19 cellular contexts compared by ENCODE assay signal in the genomic region with DNA sequence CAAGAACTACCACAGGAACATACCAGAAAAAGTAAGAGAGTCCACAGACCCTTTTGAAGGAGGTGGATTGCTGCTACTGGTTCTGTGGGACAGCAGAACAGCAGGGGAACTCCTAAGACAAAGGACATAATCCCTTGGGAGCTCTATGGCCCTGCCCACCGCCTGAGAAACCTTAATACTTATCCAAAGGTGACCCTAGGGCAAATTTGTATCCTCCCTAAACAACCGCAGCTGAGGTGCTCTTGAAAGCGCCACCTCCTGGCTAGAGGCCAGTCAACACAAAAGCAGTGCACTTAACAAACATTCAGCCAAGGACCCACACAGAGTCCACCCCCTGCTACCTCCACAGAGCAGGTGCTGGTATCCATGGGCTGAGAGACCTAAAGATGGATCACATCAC.
DNase-seq lines count a peak whose midpoint lies in the region; ATAC-seq and TF ChIP-seq lines count a peak whose summit lies in the region.
"Had no signal": no experiment of that assay in that cellular context is flagged by ENCODE, and none has a peak within 500 bp of the region (broad histone marks: within the 10 kb centered on the region; RNA-seq: fewer than 3 reads in every experiment).

No MANE protein-coding gene starts in this region.

- DNase-seq in NCI-H82 (lab: John Stamatoyannopoulos, UW) (peak; percentile 43), NCI-H82 treated with DMSO at 0.1 percent for 48 hours (lab: John Stamatoyannopoulos, UW; ENCODE audit: unreplicated experiment) (no peak), NT2/D1 (ENCODE audit: low read depth, low spot score) (peak; percentile 5), gastrocnemius medialis (no peak), NCI-H1105 (lab: John Stamatoyannopoulos, UW) (no peak)
- no peak for DNase-seq in T-helper 2 cell treated with Interferon-gamma antibody and Interleukin-4, amounts not matched to agents 5 μg/mL and 100 μg/mL, for 36 hours (ENCODE audit: low spot score)
- DNase-seq: activated CD4-positive, CD25-positive, alpha-beta regulatory T cell; activated CD8-positive, alpha-beta memory T cell treated with anti-CD3 and anti-CD28 coated beads, Interleukin-2, amount 50 U/mL, for 4 hours; CD8-positive, alpha-beta memory T cell; foreskin melanocyte; natural killer cell; spleen; stimulated activated naive B cell treated with anti-CD40 and anti-IgM and Interleukin-4, amounts not matched to agents 10 μg/mL and 1 μg/mL and 100 μg/mL, for 72 hours; trophoblast cell had no signal

- no peaks in the 10 kb centered on the region for H3K36me3 Mint-ChIP-seq in T-helper 2 cell treated with Interferon-gamma antibody and Interleukin-4, amounts not matched to agents 5 μg/mL and 100 μg/mL, for 36 hours (ENCODE audit: low read depth)
- H3K36me3 Mint-ChIP-seq: CD8-positive, alpha-beta memory T cell; natural killer cell; stimulated activated naive B cell treated with anti-CD40 and anti-IgM and Interleukin-4, amounts not matched to agents 10 μg/mL and 1 μg/mL and 100 μg/mL, for 72 hours had no signal

- no peak for TF ChIP-seq CTCF in gastrocnemius medialis (IDR thresholded peaks at IDR 0.05 in 4 of 5, conservative IDR thresholded peaks at IDR 0.05 in 1 of 5)

- no peaks in the 10 kb centered on the region for H3K4me1 ChIP-seq in NT2/D1 (ENCODE audit: insufficient read depth, insufficient read length)
- H3K4me1 ChIP-seq in gastrocnemius medialis: no peaks in the 10 kb centered on the region
- H3K4me1 ChIP-seq: ascending aorta, prostate gland, spleen had no signal

- no peaks in the 10 kb centered on the region for H3K27me3 ChIP-seq in NT2/D1 (ENCODE audit: insufficient read depth, insufficient read length)
- no peaks in the 10 kb centered on the region for H3K27me3 ChIP-seq in gastrocnemius medialis
- H3K27me3 ChIP-seq: ascending aorta, spleen had no signal

- in situ Hi-C loops in gastrocnemius medialis (cut with MboI; ENCODE audit: low sequenced_read_pairs in 4 of 4): no loop called here

- peaks cover 15% of the 10 kb centered on the region for H3K9me3 Mint-ChIP-seq in T-helper 2 cell treated with Interferon-gamma antibody and Interleukin-4, amounts not matched to agents 5 μg/mL and 100 μg/mL, for 36 hours

- TF ChIP-seq POLR2A in gastrocnemius medialis (IDR thresholded peaks at IDR 0.05): no peak

- intact Hi-C loops in gastrocnemius medialis (cut with DNase I; ENCODE audit: low total_unique reads): no loop called here

- ATAC-seq in HG02885 (IDR thresholded peaks at IDR 0.05; ENCODE audit: poor library complexity, unreplicated experiment) (peak; percentile 50), GM18858 (IDR thresholded peaks at IDR 0.05; ENCODE audit: unreplicated experiment) (no peak), gastrocnemius medialis (no peak)
- ATAC-seq: natural killer cell; stimulated activated naive B cell treated with anti-CD40 and anti-IgM and Interleukin-4, amounts not matched to agents 10 μg/mL and 1 μg/mL and 100 μg/mL, for 72 hours had no signal

- H3K27me3 Mint-ChIP-seq in T-helper 2 cell treated with Interferon-gamma antibody and Interleukin-4, amounts not matched to agents 5 μg/mL and 100 μg/mL, for 36 hours (ENCODE audit: low read depth): no peaks in the 10 kb centered on the region
- H3K27me3 Mint-ChIP-seq: CD8-positive, alpha-beta memory T cell; stimulated activated naive B cell treated with anti-CD40 and anti-IgM and Interleukin-4, amounts not matched to agents 10 μg/mL and 1 μg/mL and 100 μg/mL, for 72 hours had no signal

- no peak overlapping the region for H3K4me3 Mint-ChIP-seq in T-helper 2 cell treated with Interferon-gamma antibody and Interleukin-4, amounts not matched to agents 5 μg/mL and 100 μg/mL, for 36 hours
- H3K4me3 Mint-ChIP-seq: CD8-positive, alpha-beta memory T cell; natural killer cell; stimulated activated naive B cell treated with anti-CD40 and anti-IgM and Interleukin-4, amounts not matched to agents 10 μg/mL and 1 μg/mL and 100 μg/mL, for 72 hours had no signal

- no peak overlapping the region for H3K9ac ChIP-seq in NT2/D1 (ENCODE audit: insufficient read length, low read depth)

- no peaks in the 10 kb centered on the region for H3K36me3 ChIP-seq in NT2/D1 (ENCODE audit: insufficient read depth, insufficient read length, low read length)
- H3K36me3 ChIP-seq in gastrocnemius medialis: no peaks in the 10 kb centered on the region
- H3K36me3 ChIP-seq: ascending aorta, prostate gland, spleen had no signal

- no peak overlapping the region for H3K4me3 ChIP-seq in NT2/D1 (ENCODE audit: insufficient read length, low read depth)
- H3K4me3 ChIP-seq in gastrocnemius medialis: no peak overlapping the region
- H3K4me3 ChIP-seq: ascending aorta, lung, prostate gland, spleen had no signal

- H3K9me3 ChIP-seq in NT2/D1 (ENCODE audit: insufficient read depth, low read length): no peaks in the 10 kb centered on the region
- no peaks in the 10 kb centered on the region for H3K9me3 ChIP-seq in gastrocnemius medialis
- H3K9me3 ChIP-seq: ascending aorta, prostate gland had no signal

- no peaks in the 10 kb centered on the region for H3K4me1 Mint-ChIP-seq in T-helper 2 cell treated with Interferon-gamma antibody and Interleukin-4, amounts not matched to agents 5 μg/mL and 100 μg/mL, for 36 hours (ENCODE audit: low read depth)
- H3K4me1 Mint-ChIP-seq: CD8-positive, alpha-beta memory T cell; natural killer cell; stimulated activated naive B cell treated with anti-CD40 and anti-IgM and Interleukin-4, amounts not matched to agents 10 μg/mL and 1 μg/mL and 100 μg/mL, for 72 hours had no signal

- no peak overlapping the region for H3K27ac Mint-ChIP-seq in T-helper 2 cell treated with Interferon-gamma antibody and Interleukin-4, amounts not matched to agents 5 μg/mL and 100 μg/mL, for 36 hours
- H3K27ac Mint-ChIP-seq: CD8-positive, alpha-beta memory T cell; natural killer cell; stimulated activated naive B cell treated with anti-CD40 and anti-IgM and Interleukin-4, amounts not matched to agents 10 μg/mL and 1 μg/mL and 100 μg/mL, for 72 hours had no signal

- H3K27ac ChIP-seq in gastrocnemius medialis: no peak overlapping the region
- H3K27ac ChIP-seq: ascending aorta, prostate gland, spleen had no signal

Comparison
In these comparisons a context has a peak if more than half of its experiments do, and no peak if none do; other contexts are left out.
1. DNase-seq: peak in NCI-H82 (single experiment) and NT2/D1 (single experiment); none in NCI-H82 treated with DMSO at 0.1 percent for 48 hours (single experiment), T-helper 2 cell treated with Interferon-gamma antibody and Interleukin-4, amounts not matched to agents 5 μg/mL and 100 μg/mL, for 36 hours (single experiment), gastrocnemius medialis (0 of 2) and NCI-H1105 (single experiment).